Comparison of ENCODE assay signal across 32 cellular contexts in the genomic region with DNA sequence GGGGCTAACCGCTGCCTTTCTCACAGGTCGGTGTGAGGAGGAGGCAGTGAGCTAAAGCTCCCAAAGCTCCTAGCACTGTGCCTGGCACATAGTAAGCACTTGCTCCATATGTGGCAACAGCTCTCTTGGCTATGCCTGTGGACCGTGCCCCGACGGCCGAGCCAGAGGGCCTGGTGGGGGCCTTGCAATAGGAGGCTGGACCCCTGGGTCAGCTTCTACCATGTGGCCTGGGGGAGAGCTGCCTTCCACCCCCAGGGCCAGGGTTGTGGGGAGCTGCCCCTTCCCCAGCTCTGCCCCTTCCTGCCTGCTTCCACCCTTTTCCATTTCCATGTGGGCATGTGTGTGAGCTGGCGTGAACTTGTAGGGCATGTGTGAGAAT. TPM values are rescaled to one million over a fixed set of nuclear protein-coding genes. Genes with fewer than 3 reads are reported as not detected.
"Had no signal": no experiment of that assay in that cellular context is flagged by ENCODE, and none has a peak within 500 bp of the region (broad histone marks: within the 10 kb centered on the region; RNA-seq: fewer than 3 reads in every experiment).

No MANE protein-coding gene starts in this region.

- DNase-seq: activated B cell treated with CpG ODN at 0.5 μM for 24 hours; activated CD4-positive, alpha-beta memory T cell treated with anti-CD3 and anti-CD28 coated beads for 36 hours; activated CD4-positive, alpha-beta T cell treated with anti-CD3 and anti-CD28 coated beads for 4 hours; activated CD4-positive, alpha-beta T cell treated with anti-CD3 and anti-CD28 coated beads, Interleukin-2, amount 10 ng/mL, durations not matched to agents 24 days and 14 days; activated CD4-positive, alpha-beta T cell treated with anti-CD3 and anti-CD28 coated beads, Interleukin-2, amount 50 U/mL, for 1 hour; activated CD4-positive, alpha-beta T cell treated with anti-CD3 and anti-CD28 coated beads, Interleukin-2, amount 50 U/mL, for 4 hours; activated CD4-positive, CD25-positive, alpha-beta regulatory T cell treated with anti-CD3 and anti-CD28 coated beads, Interleukin-2, amount 50 U/mL, for 72 hours; activated CD8-positive, alpha-beta memory T cell treated with anti-CD3 and anti-CD28 coated beads, Interleukin-2, amount 50 U/mL, for 4 hours; activated CD8-positive, alpha-beta T cell treated with anti-CD3 and anti-CD28 coated beads for 36 hours; activated effector memory CD4-positive, alpha-beta T cell treated with Interleukin-2 at 50 U/mL for 16 hours; activated gamma-delta T cell; activated naive CD4-positive, alpha-beta T cell treated with anti-CD3 and anti-CD28 coated beads, Interleukin-2, amount 10 ng/mL, durations not matched to agents 7 days and 5 days; activated naive CD4-positive, alpha-beta T cell treated with Interleukin-2 at 50 U/mL for 16 hours; activated naive CD8-positive, alpha-beta T cell treated with anti-CD3 and anti-CD28 coated beads, Interleukin-2, amount 10 ng/mL, durations not matched to agents 7 days and 5 days; activated naive CD8-positive, alpha-beta T cell treated with anti-CD3 and anti-CD28 coated beads, Interleukin-2, amount 50 U/mL, for 24 hours; activated T-cell treated with anti-CD3 and anti-CD28 coated beads, Interleukin-2, amount 50 U/mL, for 24 hours; activated T-cell treated with anti-CD3 and anti-CD28 coated beads, Interleukin-2, amount 50 U/mL, for 48 hours; amygdala; anterior cingulate cortex; body of pancreas; brain microvascular endothelial cell; central memory CD4-positive, alpha-beta T cell; T-helper 17 cell had no signal

- H3K9me3 ChIP-seq: body of pancreas, breast epithelium had no signal

- H3K27ac ChIP-seq: body of pancreas, brain microvascular endothelial cell, breast epithelium, VCaP had no signal

- H3K4me3 ChIP-seq: body of pancreas, breast epithelium had no signal

- ATAC-seq: activated CD8-positive, alpha-beta T cell treated with anti-CD3 and anti-CD28 coated beads for 36 hours; activated naive CD8-positive, alpha-beta T cell treated with anti-CD3 and anti-CD28 coated beads, Interleukin-2, amount 50 U/mL, for 24 hours; body of pancreas; T-helper 17 cell had no signal

- H3K36me3 ChIP-seq: brain microvascular endothelial cell, breast epithelium had no signal

- H3K27me3 ChIP-seq: body of pancreas, brain microvascular endothelial cell, breast epithelium had no signal

- H3K4me1 ChIP-seq: breast epithelium had no signal

RNA-seq across cellular contexts. Expression of a gene that starts 16.9 kb away (rescaled TPM):
- total RNA-seq: activated B cell treated with CpG ODN at 0.5 μM for 24 hours; activated CD4-positive, alpha-beta memory T cell treated with anti-CD3 and anti-CD28 coated beads for 36 hours; activated CD4-positive, alpha-beta T cell treated with anti-CD3 and anti-CD28 coated beads, Interleukin-2, amount 10 ng/mL, durations not matched to agents 24 days and 14 days; activated CD8-positive, alpha-beta memory T cell treated with anti-CD3 and anti-CD28 coated beads for 36 hours; activated naive CD8-positive, alpha-beta T cell treated with anti-CD3 and anti-CD28 coated beads, Interleukin-2, amount 10 ng/mL, durations not matched to agents 7 days and 5 days; activated T-helper 2 cell treated with anti-CD3 and anti-CD28 coated beads, Interferon-gamma antibody, Interleukin-2, Interleukin-4, amounts not matched to agents 10 μg/mL and 5 μg/mL and 100 μg/mL, durations not matched to agents 14 hours and 24 hours and 36 hours; astrocyte; body of pancreas; breast epithelium; cardiac septum; cerebellum; T-helper 1 cell treated with Interleukin-12 subunit alpha and Interleukin-12 subunit beta and Interleukin-4 antibody, amounts not matched to agents 30 ng/mL and 1 ng/mL, for 36 hours; T-helper 2 cell treated with Interferon-gamma antibody and Interleukin-4, amounts not matched to agents 100 ng/mL and 5 ng/mL, for 36 hours had no signal

RNA-seq across cellular contexts. Expression of a gene that starts 19.4 kb away (rescaled TPM):
- total RNA-seq: activated B cell treated with CpG ODN at 0.5 μM for 24 hours had no signal

RNA-seq across cellular contexts. Expression of a gene that starts 30.6 kb away (rescaled TPM):
- total RNA-seq: activated B cell treated with CpG ODN at 0.5 μM for 24 hours; activated CD4-positive, alpha-beta memory T cell treated with anti-CD3 and anti-CD28 coated beads for 36 hours; activated CD4-positive, alpha-beta T cell treated with anti-CD3 and anti-CD28 coated beads, Interleukin-2, amount 10 ng/mL, durations not matched to agents 24 days and 14 days; activated naive CD8-positive, alpha-beta T cell treated with anti-CD3 and anti-CD28 coated beads, Interleukin-2, amount 10 ng/mL, durations not matched to agents 7 days and 5 days; activated T-helper 2 cell treated with anti-CD3 and anti-CD28 coated beads, Interferon-gamma antibody, Interleukin-2, Interleukin-4, amounts not matched to agents 10 μg/mL and 5 μg/mL and 100 μg/mL, durations not matched to agents 14 hours and 24 hours and 36 hours; T-helper 1 cell treated with Interleukin-12 subunit alpha and Interleukin-12 subunit beta and Interleukin-4 antibody, amounts not matched to agents 30 ng/mL and 1 ng/mL, for 36 hours; T-helper 2 cell treated with Interferon-gamma antibody and Interleukin-4, amounts not matched to agents 100 ng/mL and 5 ng/mL, for 36 hours had no signal
